In genomic region chr2:37489536-37489935, GRCh38 we compare ENCODE assay signal across 14 cellular contexts.
A peak's percentile ranks its signal among the peaks of the same experiment; 100 is the strongest.
DNase-seq lines count a peak whose midpoint lies in the region; ATAC-seq and TF ChIP-seq lines count a peak whose summit lies in the region.
"Had no signal": no experiment of that assay in that cellular context is flagged by ENCODE, and none has a peak within 500 bp of the region (broad histone marks: within the 10 kb centered on the region; RNA-seq: fewer than 3 reads in every experiment).

No MANE protein-coding gene starts in this region.

- DNase-seq in AG10803 (ENCODE audit: low read depth) (peak; percentile 25), SK-N-MC (ENCODE audit: low read depth, low spot score) (no peak), fibroblast of lung (ENCODE audit: low read depth in 2 of 2) (no peak), osteoblast (ENCODE audit: insufficient read length, low spot score, missing footprints) (peak; percentile 19), tibial artery (no peak), kidney tubule cell (ENCODE audit: low spot score) (no peak), psoas muscle (no peak)
- DNase-seq: ACHN; C1 segment of cervical spinal cord; Calu3; CD4-positive, alpha-beta T cell; DMS 273 treated with DMSO at 0.1 percent for 48 hours; H9 had no signal

- H3K27me3 ChIP-seq in fibroblast of lung (ENCODE audit: control insufficient read depth, insufficient read depth, low read length) (no peaks in the 10 kb centered on the region), osteoblast (ENCODE audit: insufficient read depth, low read length) (no peaks in the 10 kb centered on the region), tibial artery (no peaks in the 10 kb centered on the region), psoas muscle (ENCODE audit: insufficient read depth in 3 of 3, low read length in 2 of 3) (no peaks in the 10 kb centered on the region)

- ATAC-seq in psoas muscle, result no peak
- ATAC-seq: GM23338 had no signal

- 73 to 78% (median 76%) methylated on average over 1 of the region's 1 CpG for WGBS in psoas muscle, 3 donors

- H3K4me2 ChIP-seq in fibroblast of lung (ENCODE audit: extremely low read depth, insufficient read depth, low read length) (peak overlapping the region; percentile 15), osteoblast (ENCODE audit: insufficient read depth, low read length) (no peak overlapping the region)
- H3K4me2 ChIP-seq: GM23338 had no signal

- no peaks in the 10 kb centered on the region for H4K20me1 ChIP-seq in fibroblast of lung (ENCODE audit: control insufficient read depth, extremely low read depth, insufficient read depth, low read length)
- no peaks in the 10 kb centered on the region for H4K20me1 ChIP-seq in osteoblast (ENCODE audit: insufficient read depth, low read length)

- H3K9me3 ChIP-seq in SK-N-MC (ENCODE audit: low read depth, low read length), result no peaks in the 10 kb centered on the region
- no peaks in the 10 kb centered on the region for H3K9me3 ChIP-seq in fibroblast of lung (ENCODE audit: control insufficient read depth, insufficient read depth, low read depth, low read length)
- no peaks in the 10 kb centered on the region for H3K9me3 ChIP-seq in osteoblast (ENCODE audit: low read depth, low read length)
- no peaks in the 10 kb centered on the region for H3K9me3 ChIP-seq in tibial artery
- H3K9me3 ChIP-seq in psoas muscle, result peaks cover 7% of the 10 kb centered on the region

- peak overlapping the region; percentile 65 for H3K27ac ChIP-seq in SK-N-MC
- H3K27ac ChIP-seq in fibroblast of lung (ENCODE audit: insufficient read depth, low read length), result no peak overlapping the region
- no peak overlapping the region for H3K27ac ChIP-seq in osteoblast (ENCODE audit: low read depth, low read length)
- no peak overlapping the region for H3K27ac ChIP-seq in tibial artery
- no peak overlapping the region for H3K27ac ChIP-seq in psoas muscle

- H3K79me2 ChIP-seq in fibroblast of lung (ENCODE audit: control insufficient read depth, insufficient read depth, low read length) (no peaks in the 10 kb centered on the region), osteoblast (ENCODE audit: insufficient read depth, low read length) (no peaks in the 10 kb centered on the region)

- no peak overlapping the region for H2AFZ ChIP-seq in fibroblast of lung (ENCODE audit: low read length)
- no peak overlapping the region for H2AFZ ChIP-seq in osteoblast (ENCODE audit: low read length)
- H2AFZ ChIP-seq: GM23338 had no signal

- H3K9ac ChIP-seq in SK-N-MC (ENCODE audit: insufficient read length) (no peak overlapping the region), fibroblast of lung (ENCODE audit: insufficient read depth, low read length) (no peak overlapping the region)

- intact Hi-C loops in tibial artery (cut with DNase I; ENCODE audit: low total_unique reads), result no loop called here
- intact Hi-C loops in psoas muscle (cut with DNase I), result no loop called here

- H3K4me3 ChIP-seq in AG10803 (ENCODE audit: low read length) (no peak overlapping the region), SK-N-MC (peak overlapping the region; percentile 51), fibroblast of lung (replicated peaks in 1 of 4; ENCODE audit: control extremely low read depth in 1 of 4, insufficient read depth in 1 of 4, low read depth in 3 of 4, low read length in 4 of 4) (no peak overlapping the region), osteoblast (ENCODE audit: insufficient read depth, low read length) (no peak overlapping the region), tibial artery (no peak overlapping the region), psoas muscle (no peak overlapping the region)
- H3K4me3 ChIP-seq: GM23338 had no signal

- H3K36me3 ChIP-seq in SK-N-MC (ENCODE audit: insufficient read depth, low read length) (no peaks in the 10 kb centered on the region), fibroblast of lung (ENCODE audit: control insufficient read depth, insufficient read depth, low read length) (no peaks in the 10 kb centered on the region), osteoblast (ENCODE audit: insufficient read depth, low read length) (no peaks in the 10 kb centered on the region), tibial artery (no peaks in the 10 kb centered on the region), psoas muscle (ENCODE audit: insufficient read depth in 1 of 2, low read depth in 1 of 2) (no peaks in the 10 kb centered on the region)

- H3K4me1 ChIP-seq in fibroblast of lung (ENCODE audit: control insufficient read depth, extremely low read depth, insufficient read depth, low read length) (peaks cover 6% of the 10 kb centered on the region), osteoblast (ENCODE audit: insufficient read depth, low read length) (no peaks in the 10 kb centered on the region), tibial artery (no peaks in the 10 kb centered on the region), psoas muscle (no peaks in the 10 kb centered on the region)

- TF ChIP-seq CTCF in AG10803 (conservative IDR thresholded peaks at IDR 0.05; ENCODE audit: low read length) (no peak), fibroblast of lung (conservative IDR thresholded peaks at IDR 0.05 in 1 of 2, IDR thresholded peaks at IDR 0.05 in 1 of 2; ENCODE audit: low read depth in 1 of 2, low read length in 2 of 2) (no peak), osteoblast (IDR thresholded peaks at IDR 0.05; ENCODE audit: extremely low read depth, low read depth, low read length) (no peak), tibial artery (IDR thresholded peaks at IDR 0.05) (no peak), psoas muscle (IDR thresholded peaks at IDR 0.05) (no peak)

Comparison
In these comparisons a context has a peak if more than half of its experiments do, and no peak if none do; other contexts are left out.
1. DNase-seq: peak in AG10803 (single experiment) and osteoblast (single experiment); none in SK-N-MC (single experiment), fibroblast of lung (0 of 2), tibial artery (0 of 2), kidney tubule cell (single experiment) and psoas muscle (0 of 2).